ENCODE assay signal across 8 cellular contexts in the genomic region with DNA sequence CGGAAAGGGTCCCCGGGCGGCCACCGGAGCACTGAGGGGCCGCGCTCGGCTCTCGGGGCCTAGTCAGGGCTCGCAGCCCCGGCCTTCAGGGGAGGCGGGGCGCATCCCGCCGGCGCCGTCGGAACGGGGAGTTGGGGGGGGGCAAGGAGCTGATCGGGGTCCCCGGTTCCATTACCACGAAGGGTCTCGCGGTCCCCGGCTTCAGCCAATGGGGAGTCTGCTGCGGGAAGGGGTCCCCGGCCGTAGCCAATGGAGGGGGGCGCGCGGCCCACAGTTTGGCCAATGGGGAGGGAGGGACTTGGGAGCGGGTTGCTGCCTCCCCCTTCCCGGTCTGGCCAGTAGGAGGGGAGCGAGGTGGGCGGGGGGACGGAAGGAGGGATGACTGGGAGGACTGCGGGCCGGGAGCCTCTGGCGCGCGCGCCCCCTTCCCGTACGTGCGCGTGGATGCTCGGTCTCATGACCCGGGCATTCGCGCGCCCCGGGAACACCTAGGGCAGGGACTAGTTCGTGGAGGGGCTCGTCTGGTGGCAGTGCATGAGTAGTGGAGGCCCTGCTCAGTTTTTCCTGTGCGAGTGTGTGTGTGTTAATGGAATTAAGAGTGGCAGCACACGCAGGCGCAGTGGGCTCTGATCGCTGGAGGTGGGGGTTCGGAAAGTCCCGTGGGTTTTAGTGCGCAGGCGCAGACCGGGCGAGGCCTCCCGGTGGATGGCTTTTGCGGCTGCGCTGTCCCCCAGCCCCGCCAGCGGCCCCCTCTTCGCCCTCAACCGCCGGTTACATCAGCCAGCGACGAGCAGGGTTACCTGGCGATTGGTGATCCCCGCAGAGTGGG. TPM values are rescaled to one million over a fixed set of nuclear protein-coding genes. Genes with fewer than 3 reads are reported as not detected.
A peak's percentile ranks its signal among the peaks of the same experiment; 100 is the strongest.
DNase-seq lines count a peak whose midpoint lies in the region; ATAC-seq and TF ChIP-seq lines count a peak whose summit lies in the region.

No MANE protein-coding gene starts in this region.

- peak overlapping the region; percentile 42 for H4K91ac ChIP-seq in H9 (ENCODE audit: insufficient read length, low read depth, low read length)

- H3K14ac ChIP-seq in H9 (ENCODE audit: insufficient read depth, low read length), result peak overlapping the region; percentile 92

- peak; percentile 86 for ATAC-seq in RWPE2 (ENCODE audit: low read depth)

- H2BK15ac ChIP-seq in H9 (ENCODE audit: low read depth, low read length), result no peak overlapping the region

- H4K8ac ChIP-seq in H9 (replicated peaks; ENCODE audit: insufficient read length, low read depth, low read length), result peak overlapping the region; percentile 4

- H3K36me3 ChIP-seq in ES-I3 (ENCODE audit: insufficient read depth, low read length), result peaks cover 34% of the 10 kb centered on the region
- peaks cover 55% of the 10 kb centered on the region for H3K36me3 ChIP-seq in RWPE2 (ENCODE audit: low read depth)

- peaks cover 6% of the 10 kb centered on the region; the same call in 1 of the 2 replicates for H3K4me1 ChIP-seq in ES-I3 (ENCODE audit: insufficient read depth, low read length)
- H3K4me1 ChIP-seq in H9 (ENCODE audit: insufficient read depth, low read length), result no peaks in the 10 kb centered on the region
- H3K4me1 ChIP-seq in RWPE2 (ENCODE audit: insufficient read depth, poor library complexity, severe bottlenecking), result peaks cover 13% of the 10 kb centered on the region

- H3K4ac ChIP-seq in H9 (ENCODE audit: low read depth, low read length), result no peak overlapping the region; the same call in 1 of the 2 replicates

- H3K27me3 ChIP-seq in H9 (ENCODE audit: insufficient read depth, low read length) (no peaks in the 10 kb centered on the region), RWPE2 (ENCODE audit: insufficient read depth, poor library complexity, severe bottlenecking) (no peaks in the 10 kb centered on the region)

- H2BK20ac ChIP-seq in H9 (ENCODE audit: low read depth, low read length, poor library complexity, severe bottlenecking), result no peak overlapping the region

- H2BK5ac ChIP-seq in H9 (ENCODE audit: insufficient read length, low read length), result peak overlapping the region; percentile 60

- peak overlapping the region; percentile 87 for H3K9ac ChIP-seq in ES-I3 (ENCODE audit: low read depth, low read length)
- H3K9ac ChIP-seq in H9 (ENCODE audit: extremely low read depth, insufficient read length, low read length), result peak overlapping the region; percentile 98

- WGBS in H9 (ENCODE audit: extremely low coverage, insufficient read length, low lambda C conversion rate), result no CpG with 5 or more reads among the region's 75 CpGs

- peak overlapping the region; percentile 94 for H3K4me2 ChIP-seq in H9 (ENCODE audit: insufficient read depth, insufficient read length, low read length)

- TF ChIP-seq CTCF in H9 (conservative IDR thresholded peaks at IDR 0.05) (no peak), RWPE2 (IDR thresholded peaks at IDR 0.05; ENCODE audit: poor library complexity, severe bottlenecking) (no peak), fibroblast of pulmonary artery (IDR thresholded peaks at IDR 0.05; ENCODE audit: low read length, missing control alignments) (no peak), nephron (IDR thresholded peaks at IDR 0.05; ENCODE audit: unreplicated experiment in 3 of 3) (peak in 2 of 3 experiments; percentile 10 to 14)

- peak overlapping the region; percentile 80 for H3K27ac ChIP-seq in H9 (ENCODE audit: insufficient read length, low read depth, low read length)
- H3K27ac ChIP-seq in RWPE2 (ENCODE audit: poor library complexity, severe bottlenecking), result peak overlapping the region; percentile 98

- H3K27me3 Mint-ChIP-seq in H9 (ENCODE audit: low read depth) (no peaks in the 10 kb centered on the region), nephron (ENCODE audit: low read depth) (no peaks in the 10 kb centered on the region)

- peaks cover 19% of the 10 kb centered on the region; the same call in 1 of the 2 replicates for H3K79me2 ChIP-seq in H9 (ENCODE audit: insufficient read depth, low read length)

- no peaks in the 10 kb centered on the region for H4K20me1 ChIP-seq in H9 (ENCODE audit: control insufficient read depth, insufficient read depth, insufficient read length)

- H4K5ac ChIP-seq in H9 (ENCODE audit: insufficient read length, low read depth, low read length), result peak overlapping the region; percentile 30

- H3T11ph ChIP-seq in H9 (ENCODE audit: low read length), result no peak overlapping the region

- no peaks in the 10 kb centered on the region for H3K9me3 ChIP-seq in ES-I3 (ENCODE audit: control insufficient read depth, insufficient read depth, low read length)
- no peaks in the 10 kb centered on the region for H3K9me3 ChIP-seq in H9 (ENCODE audit: control insufficient read depth, low read depth, low read length)
- no peaks in the 10 kb centered on the region for H3K9me3 ChIP-seq in RWPE2 (ENCODE audit: severe bottlenecking)

- H2BK120ac ChIP-seq in H9 (ENCODE audit: low read depth, low read length, poor library complexity, severe bottlenecking), result no peak overlapping the region

- peaks cover 29 to 34% of the 10 kb centered on the region in 2 experiments for H3K4me1 Mint-ChIP-seq in H9
- peaks cover 28% of the 10 kb centered on the region for H3K4me1 Mint-ChIP-seq in nephron

- H3K4me3 ChIP-seq in RWPE2 (ENCODE audit: severe bottlenecking), result peak overlapping the region; percentile 89
- H3K4me3 ChIP-seq in fibroblast of pulmonary artery (replicated peaks; ENCODE audit: low read depth, low read length), result peak overlapping the region; percentile 97

- H3K9me3 Mint-ChIP-seq in H9 (no peaks in the 10 kb centered on the region; a peak in 1 of 5 replicates), nephron (no peaks in the 10 kb centered on the region)

- no peak overlapping the region for H2BK12ac ChIP-seq in H9 (ENCODE audit: insufficient read length, low read depth, low read length)

- no peak overlapping the region for H3K23ac ChIP-seq in H9 (ENCODE audit: insufficient read length, low read depth, low read length)

- no peaks in the 10 kb centered on the region for H3K79me1 ChIP-seq in H9 (ENCODE audit: insufficient read depth, low read depth, low read length, poor library complexity, severe bottlenecking)

- peak overlapping the region; percentile 29 for H3K56ac ChIP-seq in H9 (ENCODE audit: insufficient read length, low read depth, low read length)

- H3K36me3 Mint-ChIP-seq in H9 (ENCODE audit: insufficient read depth in 1 of 3, low read depth in 3 of 3) (peaks cover 38 to 59% (median 55%) of the 10 kb centered on the region in 3 experiments; a peak in 6 of 7 replicates), nephron (ENCODE audit: low read depth) (peaks cover 41% of the 10 kb centered on the region)

- H3K27ac Mint-ChIP-seq in H9 (peak overlapping the region; percentile 99 to 100 (median 100)), nephron (peak overlapping the region; percentile 98 to 100 (median 99))

- H2AK5ac ChIP-seq in H9 (ENCODE audit: insufficient read length, low read length), result no peak overlapping the region

- H3K4me3 Mint-ChIP-seq in H9 (peak overlapping the region; percentile 98), nephron (peak overlapping the region; percentile 95 to 99 (median 99))

- DNase-seq in H9 (peak; percentile 98), M059J (ENCODE audit: low read depth) (peak; percentile 96), RWPE2 (ENCODE audit: low spot score) (peak; percentile 98), fibroblast of pulmonary artery (ENCODE audit: low read depth) (peak; percentile 98)
- DNase-seq in activated effector memory CD4-positive, alpha-beta T cell treated with Interleukin-2 at 50 U/mL for 16 hours, result peak; percentile 91
- peak; percentile 97 for DNase-seq in stimulated activated naive CD4-positive, alpha-beta T cell treated with Interleukin-2 at 50 U/mL for 16 hours (lab: John Stamatoyannopoulos, UW)

- H2AFZ ChIP-seq in H9 (ENCODE audit: low read length), result no peak overlapping the region

- peaks cover 6% of the 10 kb centered on the region for H3K23me2 ChIP-seq in H9 (ENCODE audit: insufficient read length, low read depth, low read length, poor library complexity, severe bottlenecking)

- H3K18ac ChIP-seq in H9 (ENCODE audit: insufficient read length, low read depth, low read length), result peak overlapping the region; percentile 96

RNA-seq across cellular contexts. Expression of a gene that starts 1.1 kb away (rescaled TPM):
- total RNA-seq in H9 (2021), result 293 and 309 TPM in 2 replicates
- total RNA-seq in M059J (2014; rRNA removed; shearing (Covaris generic)), result 30.2 and 43.6 TPM in 2 replicates

RNA-seq across cellular contexts. Expression of a gene that starts 22.2 kb away (rescaled TPM):
- total RNA-seq in H9 (2021), result 207 and 208 TPM in 2 replicates
- 121 and 131 TPM in 2 replicates for total RNA-seq in M059J (2014; rRNA removed; shearing (Covaris generic))

RNA-seq across cellular contexts. Expression of a gene that starts 39.7 kb away (rescaled TPM):
- total RNA-seq in H9 (2021), result 50.1 and 51.9 TPM in 2 replicates
- 9.9 and 16.2 TPM in 2 replicates for total RNA-seq in M059J (2014; rRNA removed; shearing (Covaris generic))

RNA-seq across cellular contexts. Expression of a gene that starts 54.4 kb away (rescaled TPM):
- 3.9 and 4.6 TPM in 2 replicates for total RNA-seq in H9 (2021)
- not detected in 2 replicates for total RNA-seq in M059J (2014; rRNA removed; shearing (Covaris generic))

Comparison
In these comparisons a context has a peak if more than half of its experiments do, and no peak if none do; other contexts are left out.
1. Peak in every context shown above with its lines: DNase-seq, ATAC-seq, H3K4me3 ChIP-seq and H3K27ac ChIP-seq.
2. CTCF ChIP-seq: peak in nephron (2 of 3); none in H9 (single experiment), RWPE2 (single experiment) and fibroblast of pulmonary artery (single experiment).